ENCODE assay signal across 21 cellular contexts in the genomic region with DNA sequence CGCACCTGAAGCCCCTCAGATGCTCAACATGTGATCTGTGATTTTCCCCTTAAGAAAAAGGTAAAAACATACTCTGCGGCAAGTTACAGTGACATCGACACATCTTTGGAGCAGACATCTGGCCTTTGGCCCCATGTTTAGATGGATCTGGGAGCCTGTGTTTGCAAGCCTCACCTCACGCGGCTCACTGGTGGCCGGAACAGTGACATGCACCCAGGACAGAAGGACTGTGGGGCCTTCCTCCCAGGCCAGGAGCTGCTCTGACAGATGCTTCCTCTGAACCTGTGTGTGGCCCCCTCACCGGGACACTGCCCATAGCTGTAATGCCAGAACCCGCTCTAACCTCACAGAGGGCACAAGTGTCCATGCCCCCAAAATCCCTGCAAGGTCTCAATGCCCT. TPM values are rescaled to one million over a fixed set of nuclear protein-coding genes. Genes with fewer than 3 reads are reported as not detected.
DNase-seq lines count a peak whose midpoint lies in the region; TF ChIP-seq lines count a peak whose summit lies in the region.
"Had no signal": no experiment of that assay in that cellular context is flagged by ENCODE, and none has a peak within 500 bp of the region (broad histone marks: within the 10 kb centered on the region; RNA-seq: fewer than 3 reads in every experiment).

No MANE protein-coding gene starts in this region.

- intact Hi-C loops in sigmoid colon (cut with DNase I) (no loop called here), Calu3 (cut with micrococcal nuclease; ENCODE audit: unreplicated experiment) (no loop called here)

- BruUV-seq in Calu3 (replicated peaks; lab: Mats Ljungman, UMichigan): no TSS peak

- no peaks in the 10 kb centered on the region for H3K9me3 ChIP-seq in sigmoid colon
- H3K9me3 ChIP-seq: A549, BLaER1 had no signal

- H3K27ac Mint-ChIP-seq in chondrocyte (ENCODE audit: unreplicated experiment) (no peak overlapping the region), nephron (peak overlapping the region; percentile 87 to 92 (median 90)), Calu3 (ENCODE audit: unreplicated experiment) (no peak overlapping the region)
- H3K27ac Mint-ChIP-seq: CD4-positive, alpha-beta memory T cell; HFFc6 had no signal

- WGBS in sigmoid colon, 2 donors: 80 to 94% methylated on average over 8 of the region's 8 CpGs

- H3K27me3 ChIP-seq in sigmoid colon: no peaks in the 10 kb centered on the region
- H3K27me3 ChIP-seq: BLaER1 had no signal

- no peaks in the 10 kb centered on the region for H3K36me3 ChIP-seq in sigmoid colon

- TF ChIP-seq EP300 in sigmoid colon (IDR thresholded peaks at IDR 0.05): no peak

- H3K4me1 Mint-ChIP-seq in chondrocyte (ENCODE audit: low read depth): peaks cover 2% of the 10 kb centered on the region
- H3K4me1 Mint-ChIP-seq in nephron: no peaks in the 10 kb centered on the region
- H3K4me1 Mint-ChIP-seq in Calu3 (ENCODE audit: low read depth, unreplicated experiment): no peaks in the 10 kb centered on the region
- H3K4me1 Mint-ChIP-seq: CD14-positive monocyte had no signal

- H3K4me3 Mint-ChIP-seq in chondrocyte (ENCODE audit: unreplicated experiment) (no peak overlapping the region), nephron (no peak overlapping the region), Calu3 (ENCODE audit: low read depth, unreplicated experiment) (no peak overlapping the region)
- H3K4me3 Mint-ChIP-seq: CD14-positive monocyte; CD4-positive, alpha-beta memory T cell; HFFc6 had no signal

- peaks cover 5% of the 10 kb centered on the region for H3K36me3 Mint-ChIP-seq in chondrocyte (ENCODE audit: low read depth)
- peaks cover 25% of the 10 kb centered on the region for H3K36me3 Mint-ChIP-seq in nephron (ENCODE audit: low read depth)
- H3K36me3 Mint-ChIP-seq in Calu3 (ENCODE audit: insufficient read depth, unreplicated experiment): no peaks in the 10 kb centered on the region

- DNase-seq in activated effector memory CD4-positive, alpha-beta T cell treated with anti-CD3 and anti-CD28 coated beads, Interleukin-2, amount 50 U/mL, for 16 hours: peak; percentile 31
- no peak for DNase-seq in activated effector memory CD4-positive, alpha-beta T cell treated with Interleukin-2 at 50 U/mL for 16 hours
- DNase-seq in chondrocyte (ENCODE audit: low spot score) (peak; percentile 54), sigmoid colon (peak; percentile 32), Calu3 (no peak), RKO (ENCODE audit: low spot score) (no peak), NCI-H524 (lab: John Stamatoyannopoulos, UW) (no peak)
- DNase-seq: CD4-positive, alpha-beta memory T cell; DMS 273 treated with DMSO at 0.1 percent for 48 hours; DMS53; DND-41; EL; GOT3; H7; HFFc6 had no signal

- no peak overlapping the region for H3K4me3 ChIP-seq in sigmoid colon
- H3K4me3 ChIP-seq: A549, BLaER1, GM12878 had no signal

- TF ChIP-seq CTCF in chondrocyte (IDR thresholded peaks at IDR 0.05) (no peak), nephron (IDR thresholded peaks at IDR 0.05; ENCODE audit: unreplicated experiment in 3 of 3) (no peak), sigmoid colon (IDR thresholded peaks at IDR 0.05) (no peak), Calu3 (IDR thresholded peaks at IDR 0.05; ENCODE audit: unreplicated experiment) (no peak)

- H3K27me3 Mint-ChIP-seq in chondrocyte (ENCODE audit: low read depth) (no peaks in the 10 kb centered on the region), nephron (ENCODE audit: low read depth) (peaks cover 10% of the 10 kb centered on the region), Calu3 (ENCODE audit: unreplicated experiment) (no peaks in the 10 kb centered on the region)
- H3K27me3 Mint-ChIP-seq: CD4-positive, alpha-beta memory T cell had no signal

- no peak for TF ChIP-seq POLR2A in sigmoid colon (IDR thresholded peaks at IDR 0.05)

- H3K27ac ChIP-seq in sigmoid colon: no peak overlapping the region
- H3K27ac ChIP-seq: 22Rv1, A549, BLaER1 had no signal

- no peaks in the 10 kb centered on the region for H3K4me1 ChIP-seq in sigmoid colon
- H3K4me1 ChIP-seq: A549, BLaER1 had no signal

- CTCF ChIA-PET in Calu3 (lab: Charles Lee): no interaction called here

- H3K9me3 Mint-ChIP-seq in chondrocyte (ENCODE audit: low read depth): no peaks in the 10 kb centered on the region
- H3K9me3 Mint-ChIP-seq in nephron: no peaks in the 10 kb centered on the region
- H3K9me3 Mint-ChIP-seq in Calu3 (ENCODE audit: low read depth, unreplicated experiment): no peaks in the 10 kb centered on the region
- H3K9me3 Mint-ChIP-seq: CD14-positive monocyte; CD4-positive, alpha-beta memory T cell; HFFc6 had no signal

RNA-seq across cellular contexts. Expression of gene PASK, which starts 13.1 kb away (rescaled TPM):
- total RNA-seq in chondrocyte: 4.4 to 13.8 TPM (median 4.5 TPM) in 3 replicates
- 1 to 10 TPM; 2.8 to 7.7 (median 4.7) TPM for total RNA-seq in sigmoid colon
- polyA plus RNA-seq in sigmoid colon: 10 to 100 TPM in 1 of 3 donors, 1 to 10 TPM in 2; 1.4 to 16.4 (median 1.8) TPM
- total RNA-seq in Calu3 (2022): 53.3 and 69.3 TPM in 2 replicates

RNA-seq across cellular contexts. Expression of gene PPP1R7, which starts 14.1 kb away (rescaled TPM):
- total RNA-seq in chondrocyte (43.1 to 54.2 TPM (median 44.3 TPM) in 3 replicates), sigmoid colon (10 to 100 TPM; 41.3 to 63.5 (median 56.8) TPM), Calu3 (2022) (65.4 and 65.5 TPM in 2 replicates)
- 10 to 100 TPM; 76.3 to 89.7 (median 78.7) TPM for polyA plus RNA-seq in sigmoid colon

RNA-seq across cellular contexts. Expression of gene MTERF4, which starts 34.1 kb away (rescaled TPM):
- 21.5 to 34.1 TPM (median 22.6 TPM) in 3 replicates for total RNA-seq in chondrocyte
- 10 to 100 TPM; 18.9 to 47.9 (median 33.2) TPM for total RNA-seq in sigmoid colon
- 10 to 100 TPM; 27.0 to 40.2 (median 29.1) TPM for polyA plus RNA-seq in sigmoid colon
- 30.8 and 33.6 TPM in 2 replicates for total RNA-seq in Calu3 (2022)

RNA-seq across cellular contexts. Expression of gene ANO7, which starts 52.3 kb away (rescaled TPM):
- 0.48 to 2.2 TPM (median 1.5 TPM) in 3 replicates for total RNA-seq in chondrocyte
- total RNA-seq in sigmoid colon: 1 to 10 TPM in 1 of 4 donors, under 1 TPM in 1, not detected in 2; 0.41 to 1.7 TPM
- polyA plus RNA-seq in sigmoid colon: 10 to 100 TPM in 1 of 3 donors, 1 to 10 TPM in 2; 3.9 to 39.2 (median 7.8) TPM
- total RNA-seq in Calu3 (2022): 7.7 and 8.0 TPM in 2 replicates
- polyA plus RNA-seq: CD14-positive monocyte had no signal

Comparison
In these comparisons a context has a peak if more than half of its experiments do, and no peak if none do; other contexts are left out.
1. DNase-seq: peak in activated effector memory CD4-positive, alpha-beta T cell treated with anti-CD3 and anti-CD28 coated beads, Interleukin-2, amount 50 U/mL, for 16 hours (single experiment), chondrocyte (single experiment) and sigmoid colon (single experiment); none in activated effector memory CD4-positive, alpha-beta T cell treated with Interleukin-2 at 50 U/mL for 16 hours (single experiment), Calu3 (single experiment), RKO (single experiment) and NCI-H524 (0 of 2).
2. H3K27ac Mint-ChIP-seq: peak in nephron (3 of 3); none in chondrocyte (single experiment) and Calu3 (single experiment).